Comparison of ENCODE assay signal across 29 cellular contexts in genomic region chr16:49405123-49405522, GRCh38. TPM values are rescaled to one million over a fixed set of nuclear protein-coding genes. Genes with fewer than 3 reads are reported as not detected.
"Had no signal": no experiment of that assay in that cellular context is flagged by ENCODE, and none has a peak within 500 bp of the region (broad histone marks: within the 10 kb centered on the region; RNA-seq: fewer than 3 reads in every experiment).

No MANE protein-coding gene starts in this region.

- H3K9me3 ChIP-seq: MG63, SJCRH30 had no signal

- H3K4me3 ChIP-seq: MG63, PC-9, Peyer's patch, SJCRH30 had no signal

- H3K27ac ChIP-seq: PC-9, Peyer's patch, SJCRH30 had no signal

- H3K27me3 ChIP-seq: MG63, Peyer's patch, SJCRH30 had no signal

- ATAC-seq: Right ventricle myocardium inferior, SK-N-SH treated with all-trans-retinoic acid at 6 μM for 48 hours had no signal

- H3K36me3 ChIP-seq: MG63, Peyer's patch, SJCRH30 had no signal

- DNase-seq: IMR-90; Karpas-422; KG1; MG63; NCI-H1092; NCI-H1105 treated with DMSO at 0.1 percent for 48 hours; NCI-H1417 treated with DMSO at 0.1 percent for 48 hours; NCI-H146; NCI-H1694 treated with DMSO at 0.1 percent for 48 hours; NCI-H1930; NCI-H2081; NCI-H2107; NCI-H2171; NCI-H226; NCI-H446; NCI-H510A; NCI-H524 treated with DMSO at 0.1 percent for 48 hours; NCI-H69; NCI-H774; NK-92 treated with Interleukin-12 subunit alpha and Interleukin-12 subunit beta, amount 100 ng/mL, for 24 hours; OCI-M1; PC-9; Peyer's patch; SHP77 treated with DMSO at 0.1 percent for 48 hours; SJCRH30 had no signal

- H3K4me2 ChIP-seq: PC-9 had no signal

- H3K4me1 ChIP-seq: SJCRH30 had no signal

- H2AFZ ChIP-seq: PC-9 had no signal

RNA-seq across cellular contexts. Expression of gene C16orf78, which starts 31.5 kb away (rescaled TPM):
- total RNA-seq: HT-29, IMR-90, PC-9, Peyer's patch, Right ventricle myocardium inferior, RPMI7951, SJCRH30 had no signal
- polyA plus RNA-seq: IMR-90 had no signal
